In the genomic region with DNA sequence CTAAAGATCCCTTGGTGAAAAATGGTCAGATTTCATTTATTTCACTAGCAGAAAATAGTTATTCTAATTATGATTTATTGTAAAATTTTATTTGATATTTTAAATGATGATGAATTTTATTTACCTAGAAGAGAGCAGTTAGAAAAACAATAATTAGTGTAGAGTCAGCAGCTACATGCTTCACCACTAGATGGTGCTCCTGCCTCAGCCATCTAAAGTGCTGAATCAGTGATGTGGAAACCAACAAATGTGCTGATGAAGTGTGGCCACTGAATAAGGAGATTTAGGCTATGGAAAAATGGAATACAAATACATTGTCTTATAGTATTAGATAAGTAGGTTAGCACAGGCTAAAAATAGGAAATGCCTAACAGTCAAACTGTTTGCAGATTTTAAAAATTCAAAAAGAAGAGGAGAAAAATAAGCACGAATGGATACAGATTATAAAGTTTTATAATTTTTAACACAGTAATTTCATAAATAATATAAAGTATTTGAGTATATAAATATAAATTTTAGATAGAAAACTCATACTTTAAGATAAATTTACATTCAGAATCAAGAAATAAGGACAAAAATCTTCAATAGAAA, we compare ENCODE assay signal across 1 cellular context.
A peak's percentile ranks its signal among the peaks of the same experiment; 100 is the strongest.
TF ChIP-seq lines count a peak whose summit lies in the region.

No MANE protein-coding gene starts in this region.

TF ChIP-seq in K562, 482 proteins besides CTCF, POLR2A, EP300 and RAD21 (continued from another document):
- TF ChIP-seq, protein P1, sequence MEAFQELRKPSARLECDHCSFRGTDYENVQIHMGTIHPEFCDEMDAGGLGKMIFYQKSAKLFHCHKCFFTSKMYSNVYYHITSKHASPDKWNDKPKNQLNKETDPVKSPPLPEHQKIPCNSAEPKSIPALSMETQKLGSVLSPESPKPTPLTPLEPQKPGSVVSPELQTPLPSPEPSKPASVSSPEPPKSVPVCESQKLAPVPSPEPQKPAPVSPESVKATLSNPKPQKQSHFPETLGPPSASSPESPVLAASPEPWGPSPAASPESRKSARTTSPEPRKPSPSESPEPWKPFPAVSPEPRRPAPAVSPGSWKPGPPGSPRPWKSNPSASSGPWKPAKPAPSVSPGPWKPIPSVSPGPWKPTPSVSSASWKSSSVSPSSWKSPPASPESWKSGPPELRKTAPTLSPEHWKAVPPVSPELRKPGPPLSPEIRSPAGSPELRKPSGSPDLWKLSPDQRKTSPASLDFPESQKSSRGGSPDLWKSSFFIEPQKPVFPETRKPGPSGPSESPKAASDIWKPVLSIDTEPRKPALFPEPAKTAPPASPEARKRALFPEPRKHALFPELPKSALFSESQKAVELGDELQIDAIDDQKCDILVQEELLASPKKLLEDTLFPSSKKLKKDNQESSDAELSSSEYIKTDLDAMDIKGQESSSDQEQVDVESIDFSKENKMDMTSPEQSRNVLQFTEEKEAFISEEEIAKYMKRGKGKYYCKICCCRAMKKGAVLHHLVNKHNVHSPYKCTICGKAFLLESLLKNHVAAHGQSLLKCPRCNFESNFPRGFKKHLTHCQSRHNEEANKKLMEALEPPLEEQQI (IDR thresholded peaks at IDR 0.05) = peak; percentile 48; the same call in 1 of the 2 replicates
- TF ChIP-seq, protein P2, sequence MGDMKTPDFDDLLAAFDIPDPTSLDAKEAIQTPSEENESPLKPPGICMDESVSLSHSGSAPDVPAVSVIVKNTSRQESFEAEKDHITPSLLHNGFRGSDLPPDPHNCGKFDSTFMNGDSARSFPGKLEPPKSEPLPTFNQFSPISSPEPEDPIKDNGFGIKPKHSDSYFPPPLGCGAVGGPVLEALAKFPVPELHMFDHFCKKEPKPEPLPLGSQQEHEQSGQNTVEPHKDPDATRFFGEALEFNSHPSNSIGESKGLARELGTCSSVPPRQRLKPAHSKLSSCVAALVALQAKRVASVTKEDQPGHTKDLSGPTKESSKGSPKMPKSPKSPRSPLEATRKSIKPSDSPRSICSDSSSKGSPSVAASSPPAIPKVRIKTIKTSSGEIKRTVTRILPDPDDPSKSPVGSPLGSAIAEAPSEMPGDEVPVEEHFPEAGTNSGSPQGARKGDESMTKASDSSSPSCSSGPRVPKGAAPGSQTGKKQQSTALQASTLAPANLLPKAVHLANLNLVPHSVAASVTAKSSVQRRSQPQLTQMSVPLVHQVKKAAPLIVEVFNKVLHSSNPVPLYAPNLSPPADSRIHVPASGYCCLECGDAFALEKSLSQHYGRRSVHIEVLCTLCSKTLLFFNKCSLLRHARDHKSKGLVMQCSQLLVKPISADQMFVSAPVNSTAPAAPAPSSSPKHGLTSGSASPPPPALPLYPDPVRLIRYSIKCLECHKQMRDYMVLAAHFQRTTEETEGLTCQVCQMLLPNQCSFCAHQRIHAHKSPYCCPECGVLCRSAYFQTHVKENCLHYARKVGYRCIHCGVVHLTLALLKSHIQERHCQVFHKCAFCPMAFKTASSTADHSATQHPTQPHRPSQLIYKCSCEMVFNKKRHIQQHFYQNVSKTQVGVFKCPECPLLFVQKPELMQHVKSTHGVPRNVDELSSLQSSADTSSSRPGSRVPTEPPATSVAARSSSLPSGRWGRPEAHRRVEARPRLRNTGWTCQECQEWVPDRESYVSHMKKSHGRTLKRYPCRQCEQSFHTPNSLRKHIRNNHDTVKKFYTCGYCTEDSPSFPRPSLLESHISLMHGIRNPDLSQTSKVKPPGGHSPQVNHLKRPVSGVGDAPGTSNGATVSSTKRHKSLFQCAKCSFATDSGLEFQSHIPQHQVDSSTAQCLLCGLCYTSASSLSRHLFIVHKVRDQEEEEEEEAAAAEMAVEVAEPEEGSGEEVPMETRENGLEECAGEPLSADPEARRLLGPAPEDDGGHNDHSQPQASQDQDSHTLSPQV (IDR thresholded peaks at IDR 0.05) = 0 out of 2 replicates have a peak, but pooled peaks have one; percentile 19
- TF ChIP-seq MAFF (IDR thresholded peaks at IDR 0.05; ENCODE audit: low read length) (peak; percentile 98), GABPB1 (CRISPR knock-in tag; IDR thresholded peaks at IDR 0.05) (no peak), MAFG (tag; conservative IDR thresholded peaks at IDR 0.05) (peak; percentile 98), CREM (IDR thresholded peaks at IDR 0.05; ENCODE audit: low read depth) (0 out of 2 replicates have a peak, but pooled peaks have one; percentile 24), CEBPB (tag; IDR thresholded peaks at IDR 0.05) (peak; percentile 62; the same call in 1 of the 2 replicates), ZNF316 (IDR thresholded peaks at IDR 0.05) (peak; percentile 99), TEAD4 (IDR thresholded peaks at IDR 0.05; ENCODE audit: low read length) (no peak), TEAD4 (CRISPR knock-in tag; IDR thresholded peaks at IDR 0.05; ENCODE audit: borderline replicate concordance) (no peak), ZBTB7A (IDR thresholded peaks at IDR 0.05; ENCODE audit: borderline replicate concordance, control insufficient read depth, low read depth, low read length) (no peak), ARID2 (IDR thresholded peaks at IDR 0.05) (peak; percentile 34; the same call in 1 of the 2 replicates), ZNF24 (IDR thresholded peaks at IDR 0.05) (peak; percentile 57; the same call in 1 of the 2 replicates), SMC3 (conservative IDR thresholded peaks at IDR 0.05; ENCODE audit: insufficient read depth, low read depth, low read length) (peak; percentile 84), TAF9B (IDR thresholded peaks at IDR 0.05; ENCODE audit: partially characterized antibody) (peak; percentile 38), SAFB2 (IDR thresholded peaks at IDR 0.05; ENCODE audit: borderline replicate concordance, low read depth, low read length, severe bottlenecking) (no peak), ELF2 (CRISPR knock-in tag; IDR thresholded peaks at IDR 0.05) (no peak), RCOR1 (IDR thresholded peaks at IDR 0.05; ENCODE audit: borderline replicate concordance in 1 of 2, low read depth in 2 of 2, low read length in 2 of 2) (0 out of 4 replicates have a peak, but pooled peaks of 1 of the 2 experiments have one; percentile 6), CHCHD3 (CRISPR knock-in tag; IDR thresholded peaks at IDR 0.05) (no peak), RHOXF2B (CRISPR knock-in tag; conservative IDR thresholded peaks at IDR 0.05) (no peak), EP400 (IDR thresholded peaks at IDR 0.05) (peak; percentile 43; the same call in 1 of the 2 replicates), ZNF696 (CRISPR knock-in tag; conservative IDR thresholded peaks at IDR 0.05) (no peak), BACH1 (tag; IDR thresholded peaks at IDR 0.05) (peak; percentile 79), CEBPG (CRISPR knock-in tag; IDR thresholded peaks at IDR 0.05) (no peak), CEBPG (tag; conservative IDR thresholded peaks at IDR 0.05 in 1 of 2, IDR thresholded peaks at IDR 0.05 in 1 of 2) (0 out of 4 replicates have a peak, but pooled peaks of 1 of the 2 experiments have one; percentile 11), MAFK (IDR thresholded peaks at IDR 0.05; ENCODE audit: low read length) (peak; percentile 98)
- TF ChIP-seq, protein P3, sequence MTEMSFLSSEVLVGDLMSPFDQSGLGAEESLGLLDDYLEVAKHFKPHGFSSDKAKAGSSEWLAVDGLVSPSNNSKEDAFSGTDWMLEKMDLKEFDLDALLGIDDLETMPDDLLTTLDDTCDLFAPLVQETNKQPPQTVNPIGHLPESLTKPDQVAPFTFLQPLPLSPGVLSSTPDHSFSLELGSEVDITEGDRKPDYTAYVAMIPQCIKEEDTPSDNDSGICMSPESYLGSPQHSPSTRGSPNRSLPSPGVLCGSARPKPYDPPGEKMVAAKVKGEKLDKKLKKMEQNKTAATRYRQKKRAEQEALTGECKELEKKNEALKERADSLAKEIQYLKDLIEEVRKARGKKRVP (CRISPR knock-in tag; IDR thresholded peaks at IDR 0.05) = no peak
- TF ChIP-seq, protein P4, sequence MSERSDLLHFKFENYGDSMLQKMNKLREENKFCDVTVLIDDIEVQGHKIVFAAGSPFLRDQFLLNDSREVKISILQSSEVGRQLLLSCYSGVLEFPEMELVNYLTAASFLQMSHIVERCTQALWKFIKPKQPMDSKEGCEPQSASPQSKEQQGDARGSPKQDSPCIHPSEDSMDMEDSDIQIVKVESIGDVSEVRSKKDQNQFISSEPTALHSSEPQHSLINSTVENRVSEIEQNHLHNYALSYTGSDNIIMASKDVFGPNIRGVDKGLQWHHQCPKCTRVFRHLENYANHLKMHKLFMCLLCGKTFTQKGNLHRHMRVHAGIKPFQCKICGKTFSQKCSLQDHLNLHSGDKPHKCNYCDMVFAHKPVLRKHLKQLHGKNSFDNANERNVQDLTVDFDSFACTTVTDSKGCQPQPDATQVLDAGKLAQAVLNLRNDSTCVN (CRISPR knock-in tag; IDR thresholded peaks at IDR 0.05) = no peak
- TF ChIP-seq, protein P5, sequence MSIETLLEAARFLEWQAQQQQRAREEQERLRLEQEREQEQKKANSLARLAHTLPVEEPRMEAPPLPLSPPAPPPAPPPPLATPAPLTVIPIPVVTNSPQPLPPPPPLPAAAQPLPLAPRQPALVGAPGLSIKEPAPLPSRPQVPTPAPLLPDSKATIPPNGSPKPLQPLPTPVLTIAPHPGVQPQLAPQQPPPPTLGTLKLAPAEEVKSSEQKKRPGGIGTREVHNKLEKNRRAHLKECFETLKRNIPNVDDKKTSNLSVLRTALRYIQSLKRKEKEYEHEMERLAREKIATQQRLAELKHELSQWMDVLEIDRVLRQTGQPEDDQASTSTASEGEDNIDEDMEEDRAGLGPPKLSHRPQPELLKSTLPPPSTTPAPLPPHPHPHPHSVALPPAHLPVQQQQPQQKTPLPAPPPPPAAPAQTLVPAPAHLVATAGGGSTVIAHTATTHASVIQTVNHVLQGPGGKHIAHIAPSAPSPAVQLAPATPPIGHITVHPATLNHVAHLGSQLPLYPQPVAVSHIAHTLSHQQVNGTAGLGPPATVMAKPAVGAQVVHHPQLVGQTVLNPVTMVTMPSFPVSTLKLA (conservative IDR thresholded peaks at IDR 0.05) = 0 out of 4 replicates have a peak, but pooled peaks of 1 of the 2 experiments have one; percentile 31
